Comparison of ENCODE assay signal across 1 cellular context in genomic region chrX:137151403-137151802, GRCh38.
TF ChIP-seq lines count a peak whose summit lies in the region.

No MANE protein-coding gene starts in this region.

TF ChIP-seq in WTC11, 78 proteins besides CTCF, POLR2A, EP300 and RAD21 (continued from another document):
- no peak for TF ChIP-seq PRDM15 (CRISPR knock-in tag; IDR thresholded peaks at IDR 0.05)
- TF ChIP-seq CBFB (CRISPR knock-in tag; IDR thresholded peaks at IDR 0.05; ENCODE audit: low read depth) = no peak
- TF ChIP-seq ELF4 (CRISPR knock-in tag; IDR thresholded peaks at IDR 0.05; ENCODE audit: low read depth) = no peak
- no peak for TF ChIP-seq GTF2I (CRISPR knock-in tag; conservative IDR thresholded peaks at IDR 0.05)
- TF ChIP-seq SP1 (CRISPR knock-in tag; conservative IDR thresholded peaks at IDR 0.05) = no peak
- no peak for TF ChIP-seq ZBTB21 (CRISPR knock-in tag; IDR thresholded peaks at IDR 0.05; ENCODE audit: borderline replicate concordance)
- TF ChIP-seq CDX4 (CRISPR knock-in tag; IDR thresholded peaks at IDR 0.05; ENCODE audit: borderline replicate concordance) = no peak
- TF ChIP-seq NFYB (CRISPR knock-in tag; conservative IDR thresholded peaks at IDR 0.05; ENCODE audit: low read depth) = no peak
